In the genomic region with DNA sequence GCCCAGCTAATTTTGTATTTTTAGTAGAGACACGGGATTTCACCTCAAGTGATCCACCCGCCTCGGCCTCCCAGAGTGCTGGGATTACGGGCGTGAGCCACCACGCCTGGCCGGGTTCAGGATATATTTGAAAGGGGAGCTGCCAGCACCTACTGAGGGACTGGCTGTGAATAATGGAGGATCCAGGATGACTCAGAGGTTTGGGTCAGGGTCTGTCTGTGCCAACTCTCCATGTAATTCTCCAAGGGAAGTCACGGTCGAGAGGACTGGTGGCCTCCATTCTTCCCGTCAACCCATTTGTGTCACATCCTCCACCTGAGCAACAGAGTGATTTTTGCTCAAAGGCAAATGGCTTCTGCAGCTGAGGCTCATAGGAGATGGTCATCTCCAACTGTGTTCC, we compare ENCODE assay signal across 22 cellular contexts.
"Had no signal": no experiment of that assay in that cellular context is flagged by ENCODE, and none has a peak within 500 bp of the region (broad histone marks: within the 10 kb centered on the region; RNA-seq: fewer than 3 reads in every experiment).

No MANE protein-coding gene starts in this region.

- H3K4me3 Mint-ChIP-seq: activated naive CD4-positive, alpha-beta T cell treated with anti-CD3 and anti-CD28 coated beads, Interleukin-2, amount 10 ng/mL, durations not matched to agents 7 days and 5 days; activated naive CD8-positive, alpha-beta T cell treated with anti-CD3 and anti-CD28 coated beads, Interleukin-2, amount 50 U/mL, for 24 hours; brain; memory B cell had no signal

- H3K36me3 ChIP-seq: heart left ventricle, sigmoid colon, tibial artery, vagina, WERI-Rb-1 had no signal

- H3K27me3 ChIP-seq: heart left ventricle, sigmoid colon, tibial artery, vagina had no signal

- H3K4me3 ChIP-seq: heart left ventricle, sigmoid colon, tibial artery, vagina had no signal

- H3K9me3 Mint-ChIP-seq: activated naive CD4-positive, alpha-beta T cell treated with anti-CD3 and anti-CD28 coated beads, Interleukin-2, amount 10 ng/mL, durations not matched to agents 7 days and 5 days; activated naive CD8-positive, alpha-beta T cell treated with anti-CD3 and anti-CD28 coated beads, Interleukin-2, amount 50 U/mL, for 24 hours; brain; memory B cell; naive thymus-derived CD8-positive, alpha-beta T cell had no signal

- H3K27me3 Mint-ChIP-seq: naive thymus-derived CD8-positive, alpha-beta T cell had no signal

- ATAC-seq: activated naive CD8-positive, alpha-beta T cell treated with anti-CD3 and anti-CD28 coated beads, Interleukin-2, amount 50 U/mL, for 24 hours; heart left ventricle; naive thymus-derived CD8-positive, alpha-beta T cell had no signal

- H3K36me3 Mint-ChIP-seq: activated naive CD4-positive, alpha-beta T cell treated with anti-CD3 and anti-CD28 coated beads, Interleukin-2, amount 10 ng/mL, durations not matched to agents 7 days and 5 days; brain; memory B cell; naive thymus-derived CD8-positive, alpha-beta T cell had no signal

- H3K27ac ChIP-seq: heart left ventricle, sigmoid colon, tibial artery, vagina, WERI-Rb-1 had no signal

- H3K9me3 ChIP-seq: heart left ventricle, sigmoid colon, tibial artery, vagina had no signal

- H3K27ac Mint-ChIP-seq: activated naive CD4-positive, alpha-beta T cell treated with anti-CD3 and anti-CD28 coated beads, Interleukin-2, amount 10 ng/mL, durations not matched to agents 7 days and 5 days; activated naive CD8-positive, alpha-beta T cell treated with anti-CD3 and anti-CD28 coated beads, Interleukin-2, amount 50 U/mL, for 24 hours; brain; memory B cell had no signal

- DNase-seq: activated CD4-positive, alpha-beta T cell treated with anti-CD3 and anti-CD28 coated beads for 1 hour; activated CD8-positive, alpha-beta memory T cell treated with anti-CD3 and anti-CD28 coated beads for 24 hours; activated CD8-positive, alpha-beta memory T cell treated with anti-CD3 and anti-CD28 coated beads, Interleukin-2, amount 50 U/mL, for 48 hours; activated effector memory CD4-positive, alpha-beta T cell treated with Interleukin-2 at 50 U/mL for 16 hours; activated naive CD4-positive, alpha-beta T cell treated with anti-CD3 and anti-CD28 coated beads, Interleukin-2, amount 10 ng/mL, durations not matched to agents 7 days and 5 days; activated naive CD8-positive, alpha-beta T cell treated with anti-CD3 and anti-CD28 coated beads, Interleukin-2, amount 50 U/mL, for 24 hours; activated T-cell treated with anti-CD3 and anti-CD28 coated beads, Interleukin-2, amount 50 U/mL, for 48 hours; anterior cingulate cortex; caudate nucleus; heart left ventricle; immature natural killer cell; naive thymus-derived CD8-positive, alpha-beta T cell; sigmoid colon; stimulated activated CD8-positive, alpha-beta memory T cell treated with anti-CD3 and anti-CD28 coated beads, Interleukin-4, amount 100 ng/mL, for 48 hours; stimulated activated naive CD4-positive, alpha-beta T cell; substantia nigra; T-helper 2 cell; tibial artery; WERI-Rb-1 had no signal
